9 cellular contexts compared by ENCODE assay signal in genomic region chr3:46695962-46696922, GRCh38. TPM values are rescaled to one million over a fixed set of nuclear protein-coding genes. Genes with fewer than 3 reads are reported as not detected.
A peak's percentile ranks its signal among the peaks of the same experiment; 100 is the strongest.
DNase-seq lines count a peak whose midpoint lies in the region; ATAC-seq and TF ChIP-seq lines count a peak whose summit lies in the region.
"Had no signal": no experiment of that assay in that cellular context is flagged by ENCODE, and none has a peak within 500 bp of the region (broad histone marks: within the 10 kb centered on the region; RNA-seq: fewer than 3 reads in every experiment).

No MANE protein-coding gene starts in this region.

- H3K4me1 ChIP-seq in gastroesophageal sphincter (peaks cover 2 to 85% (median 57%) of the 10 kb centered on the region in 3 donors), rectal smooth muscle tissue (ENCODE audit: control insufficient read depth, insufficient read depth, low read length) (peaks cover 18% of the 10 kb centered on the region)

- peak overlapping the region; percentile 89 for H3K4me3 Mint-ChIP-seq in activated T-helper 17 cell treated with anti-CD3 and anti-CD28 coated beads, Interleukin-2, amount 50 U/mL, for 72 hours

- TF ChIP-seq POLR2A in gastroesophageal sphincter (IDR thresholded peaks at IDR 0.05) = no peak

- no peak overlapping the region for H3K4me3 ChIP-seq in gastroesophageal sphincter
- H3K4me3 ChIP-seq in rectal smooth muscle tissue (ENCODE audit: low read length) = no peak overlapping the region

- H3K27ac Mint-ChIP-seq in activated T-helper 17 cell treated with anti-CD3 and anti-CD28 coated beads, Interleukin-2, amount 50 U/mL, for 72 hours = peak overlapping the region; percentile 87

- H3K9ac ChIP-seq in rectal smooth muscle tissue (ENCODE audit: low read length) = no peak overlapping the region

- H3K27me3 ChIP-seq in gastroesophageal sphincter = peaks cover 3% of the 10 kb centered on the region
- peaks cover 2% of the 10 kb centered on the region for H3K27me3 ChIP-seq in rectal smooth muscle tissue (ENCODE audit: control insufficient read depth, insufficient read depth, low read length)

- peak; percentile 17 for DNase-seq in ELR (ENCODE audit: low read depth)
- no peak for DNase-seq in NCI-H226
- DNase-seq in HuH-7 (ENCODE audit: low spot score) = no peak
- DNase-seq in AML-193 (lab: John Stamatoyannopoulos, UW) = no peak
- DNase-seq: NCI-H2081 had no signal

- no peaks in the 10 kb centered on the region for H3K36me3 ChIP-seq in gastroesophageal sphincter
- no peaks in the 10 kb centered on the region for H3K36me3 ChIP-seq in rectal smooth muscle tissue (ENCODE audit: control insufficient read depth, insufficient read depth, low read length)

- 90% methylated on average over 2 of the region's 4 CpGs; no CpG with 5 or more reads in 1 of the 2 donors for WGBS in gastroesophageal sphincter (ENCODE audit: low coverage in 1 of 2), 2 donors

- TF ChIP-seq CTCF in gastroesophageal sphincter (IDR thresholded peaks at IDR 0.05) = peak in 1 of 4 experiments; percentile 10

- no peaks in the 10 kb centered on the region for H3K9me3 ChIP-seq in gastroesophageal sphincter

- H3K27ac ChIP-seq in gastroesophageal sphincter (peak overlapping the region in 3 of 4 donors; percentile 74 to 83 (median 82)), rectal smooth muscle tissue (ENCODE audit: low read depth, low read length) (peak overlapping the region; percentile 51)

- no peaks in the 10 kb centered on the region for H3K27me3 Mint-ChIP-seq in activated T-helper 17 cell treated with anti-CD3 and anti-CD28 coated beads, Interleukin-2, amount 50 U/mL, for 72 hours

- no peaks in the 10 kb centered on the region for H3K36me3 Mint-ChIP-seq in activated T-helper 17 cell treated with anti-CD3 and anti-CD28 coated beads, Interleukin-2, amount 50 U/mL, for 72 hours (ENCODE audit: low read depth)

- no peaks in the 10 kb centered on the region for H3K9me3 Mint-ChIP-seq in activated T-helper 17 cell treated with anti-CD3 and anti-CD28 coated beads, Interleukin-2, amount 50 U/mL, for 72 hours

- peaks cover 24% of the 10 kb centered on the region for H3K4me1 Mint-ChIP-seq in activated T-helper 17 cell treated with anti-CD3 and anti-CD28 coated beads, Interleukin-2, amount 50 U/mL, for 72 hours

- TF ChIP-seq EP300 in gastroesophageal sphincter (IDR thresholded peaks at IDR 0.05) = no peak

- ATAC-seq in activated T-helper 17 cell treated with anti-CD3 and anti-CD28 coated beads, Interleukin-2, amount 50 U/mL, for 72 hours (replicated peaks) = no peak
- ATAC-seq in gastroesophageal sphincter (peak; percentile 23), GM21381 (IDR thresholded peaks at IDR 0.05; ENCODE audit: unreplicated experiment) (no peak)

RNA-seq across cellular contexts. Expression of gene ALS2CL, which starts 2.8 kb away (rescaled TPM):
- total RNA-seq in activated T-helper 17 cell treated with anti-CD3 and anti-CD28 coated beads, Interleukin-2, amount 50 U/mL, for 72 hours = 1 to 10 TPM in 1 of 2 donors, under 1 TPM in 1; 0.69 to 5.2 TPM
- total RNA-seq in gastroesophageal sphincter = 10 to 100 TPM in 1 of 4 donors, 1 to 10 TPM in 3; 4.8 to 10.4 (median 9.6) TPM

RNA-seq across cellular contexts. Expression of gene TMIE, which starts 5.0 kb away (rescaled TPM):
- under 1 TPM; 0.15 to 0.53 TPM for total RNA-seq in activated T-helper 17 cell treated with anti-CD3 and anti-CD28 coated beads, Interleukin-2, amount 50 U/mL, for 72 hours
- total RNA-seq in gastroesophageal sphincter = 1 to 10 TPM in 1 of 4 donors, under 1 TPM in 2, not detected in 1; 0.15 to 1.4 (median 0.69) TPM

RNA-seq across cellular contexts. Expression of gene PRSS50, which starts 21.4 kb away (rescaled TPM):
- under 1 TPM in 1 of 2 donors, not detected in 1; 0.11 TPM for total RNA-seq in activated T-helper 17 cell treated with anti-CD3 and anti-CD28 coated beads, Interleukin-2, amount 50 U/mL, for 72 hours
- total RNA-seq in gastroesophageal sphincter = under 1 TPM in 2 of 4 donors, not detected in 2; 0.31 to 0.54 TPM
